In the genomic region with DNA sequence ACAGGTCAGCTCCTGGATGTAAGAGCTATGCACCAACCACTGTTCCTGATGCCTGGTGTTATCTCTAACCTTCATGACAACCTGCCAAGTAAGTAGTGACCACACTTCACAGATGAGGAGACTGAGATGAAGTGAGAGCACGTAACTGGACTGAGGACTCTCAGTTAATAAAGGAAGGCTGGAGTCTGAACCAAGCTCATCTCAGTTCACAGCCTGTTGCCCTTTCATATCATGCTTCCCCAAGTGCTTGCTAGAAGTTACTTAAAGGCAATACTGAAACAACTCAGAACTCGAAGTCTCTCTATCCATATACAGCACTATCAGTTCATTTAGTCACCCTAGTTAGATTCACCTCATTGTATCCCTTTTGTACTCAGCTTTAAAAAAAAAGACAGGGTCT, we compare ENCODE assay signal across 12 cellular contexts.
DNase-seq lines count a peak whose midpoint lies in the region; ATAC-seq, FAIRE-seq and TF ChIP-seq lines count a peak whose summit lies in the region.
"Had no signal": no experiment of that assay in that cellular context is flagged by ENCODE, and none has a peak within 500 bp of the region (broad histone marks: within the 10 kb centered on the region; RNA-seq: fewer than 3 reads in every experiment).

No MANE protein-coding gene starts in this region.

- CTCF ChIA-PET in GM12878 (lab: Yijun Ruan, JAX), result interaction anchor here (0.8 to 5.4 kb wide), 9 partner anchors 8 to 507 kb away, joined by 3 to 55 read pairs (median 4); no protein-coding TSS in a partner anchor

- H3K27me3 ChIP-seq in GM12878 (replicated peaks in 1 of 2; ENCODE audit: control insufficient read depth in 2 of 2, insufficient read depth in 2 of 2, low read length in 1 of 2), result no peaks in the 10 kb centered on the region
- H3K27me3 ChIP-seq in neural progenitor cell, result no peaks in the 10 kb centered on the region
- H3K27me3 ChIP-seq: cardiac muscle cell had no signal

- H3K4me3 Mint-ChIP-seq in endothelial cell (ENCODE audit: unreplicated experiment), result no peak overlapping the region
- H3K4me3 Mint-ChIP-seq in neural progenitor cell, result no peak overlapping the region
- H3K4me3 Mint-ChIP-seq: GM23338; T-helper 2 cell treated with Interferon-gamma antibody and Interleukin-4, amounts not matched to agents 5 μg/mL and 100 μg/mL, for 36 hours had no signal

- no peak for TF ChIP-seq POLR2A in GM12878 (IDR thresholded peaks at IDR 0.05; ENCODE audit: low read depth, low read length)

- DNase-seq in GM12878 (ENCODE audit: low read depth, low spot score), result peak; percentile 40
- DNase-seq in SIG-M5 (lab: John Stamatoyannopoulos, UW), result no peak
- DNase-seq in endothelial cell (ENCODE audit: low spot score), result no peak
- DNase-seq in neural progenitor cell (ENCODE audit: low spot score), result no peak
- DNase-seq in NCI-H1105 treated with DMSO at 0.1 percent for 48 hours (lab: John Stamatoyannopoulos, UW), result no peak
- DNase-seq: NK-92 treated with Interleukin-12 subunit alpha and Interleukin-12 subunit beta, amount 100 ng/mL, for 24 hours had no signal

- H3K36me3 ChIP-seq in GM12878 (ENCODE audit: control insufficient read depth in 2 of 2, insufficient read depth in 2 of 2, low read length in 1 of 2), result peaks cover 7 to 18% of the 10 kb centered on the region in 2 experiments
- H3K36me3 ChIP-seq in neural progenitor cell, result no peaks in the 10 kb centered on the region
- H3K36me3 ChIP-seq: cardiac muscle cell had no signal

- SMC1A ChIA-PET in GM12878 (lab: Charles Lee; ENCODE audit: uncharacterized antibody, unreplicated experiment), result interaction anchor here (0.9 to 5.0 kb wide), 10 partner anchors 9 to 564 kb away, joined by 3 to 51 read pairs (median 5); no protein-coding TSS in a partner anchor

- TSS peak; percentile 21 for BruUV-seq in GM12878 (replicated peaks; lab: Mats Ljungman, UMichigan)

- H3K4me1 Mint-ChIP-seq in endothelial cell (ENCODE audit: unreplicated experiment) (peaks cover 8% of the 10 kb centered on the region), neural progenitor cell (peaks cover 10% of the 10 kb centered on the region)
- H3K4me1 Mint-ChIP-seq: GM23338 had no signal

- H3K36me3 Mint-ChIP-seq in endothelial cell (ENCODE audit: low read depth, unreplicated experiment) (peaks cover 15% of the 10 kb centered on the region), neural progenitor cell (peaks cover 25% of the 10 kb centered on the region)

- no peak for TF ChIP-seq RAD21 in GM12878 (IDR thresholded peaks at IDR 0.05; ENCODE audit: insufficient read depth, low read depth, low read length)

- 6% methylated on average over 2 of the region's 2 CpGs for WGBS in GM12878 (ENCODE audit: insufficient coverage, insufficient replicate concordance, low lambda C conversion rate, missing lambda C conversion rate)

- no peaks in the 10 kb centered on the region for H3K9me3 Mint-ChIP-seq in endothelial cell (ENCODE audit: unreplicated experiment)
- peaks cover 7% of the 10 kb centered on the region for H3K9me3 Mint-ChIP-seq in neural progenitor cell
- H3K9me3 Mint-ChIP-seq: GM23338 had no signal

- in situ Hi-C loops in GM12878 (cut with MboI), result no loop called here

- H3K9ac ChIP-seq in GM12878 (ENCODE audit: control insufficient read depth, insufficient read depth, low read length) (no peak overlapping the region), neural progenitor cell (no peak overlapping the region)

- ATAC-seq in GM18517 (IDR thresholded peaks at IDR 0.05; ENCODE audit: unreplicated experiment) (peak; percentile 57), GM21367 (IDR thresholded peaks at IDR 0.05; ENCODE audit: unreplicated experiment) (peak; percentile 72), HG03045 (IDR thresholded peaks at IDR 0.05; ENCODE audit: unreplicated experiment) (peak; percentile 72), GM12878 (peak; percentile 85)
- ATAC-seq: GM23338 had no signal

- H2AFZ ChIP-seq in GM12878 (ENCODE audit: control insufficient read depth, low read depth, low read length) (no peak overlapping the region), neural progenitor cell (replicated peaks) (no peak overlapping the region)
- H2AFZ ChIP-seq: GM23338 had no signal

- H3K4me3 ChIP-seq in GM12878 (no peak overlapping the region), neural progenitor cell (no peak overlapping the region)
- H3K4me3 ChIP-seq: cardiac muscle cell, GM23338 had no signal

- peak; percentile 91 for FAIRE-seq in GM12878 (lab: Jason Lieb, UNC)

- POLR2A ChIA-PET in GM12878 (lab: Charles Lee), result interaction anchor here (1.7 kb wide), 1 partner anchor 207 kb away, joined by 4 read pairs; no protein-coding TSS in a partner anchor

- no peak for TF ChIP-seq EP300 in GM12878 (IDR thresholded peaks at IDR 0.05; ENCODE audit: borderline replicate concordance in 1 of 2, control insufficient read depth in 1 of 2, low read depth in 2 of 2, low read length in 2 of 2)

- peaks cover 30% of the 10 kb centered on the region for H3K4me1 ChIP-seq in GM12878 (ENCODE audit: control insufficient read depth, insufficient read depth, low read length)
- peaks cover 11% of the 10 kb centered on the region for H3K4me1 ChIP-seq in neural progenitor cell

- H3K27ac Mint-ChIP-seq in endothelial cell (ENCODE audit: unreplicated experiment) (no peak overlapping the region), neural progenitor cell (no peak overlapping the region)
- H3K27ac Mint-ChIP-seq: GM23338 had no signal

- H4K20me1 ChIP-seq in GM12878 (ENCODE audit: control insufficient read depth, insufficient read depth) (no peaks in the 10 kb centered on the region), neural progenitor cell (ENCODE audit: low read depth) (no peaks in the 10 kb centered on the region)

- intact Hi-C loops in GM12878 (cut with micrococcal nuclease; ENCODE audit: unreplicated experiment), result loop anchor here (10.0 kb wide), 1 partner anchor 507 kb away; no protein-coding TSS in a partner anchor

- H3F3A ChIP-seq in neural progenitor cell (ENCODE audit: low read depth), result no peaks in the 10 kb centered on the region

- peak overlapping the region; percentile 31; the same call in 1 of the 2 replicates for H3K4me2 ChIP-seq in GM12878 (ENCODE audit: control insufficient read depth, insufficient read depth)
- no peak overlapping the region for H3K4me2 ChIP-seq in neural progenitor cell
- H3K4me2 ChIP-seq: GM23338 had no signal

- TF ChIP-seq CTCF in GM12878 (IDR thresholded peaks at IDR 0.05 in 2 of 3, conservative IDR thresholded peaks at IDR 0.05 in 1 of 3; ENCODE audit: control insufficient read depth in 2 of 3, extremely low read depth in 1 of 3, insufficient read depth in 1 of 3, low read depth in 3 of 3, low read length in 3 of 3) (no peak), endothelial cell (IDR thresholded peaks at IDR 0.05; ENCODE audit: unreplicated experiment) (no peak), neural progenitor cell (IDR thresholded peaks at IDR 0.05) (no peak)

- peak overlapping the region; percentile 57 for H3K27ac ChIP-seq in GM12878 (ENCODE audit: control insufficient read depth, insufficient read depth)
- H3K27ac ChIP-seq in neural progenitor cell, result no peak overlapping the region

- RAD21 ChIA-PET in GM12878 (lab: Charles Lee; ENCODE audit: unreplicated experiment), result interaction anchor here (0.7 to 6.0 kb wide), 7 partner anchors 8 to 222 kb away, joined by 3 to 40 read pairs (median 6); no protein-coding TSS in a partner anchor

- H3K27me3 Mint-ChIP-seq in endothelial cell (ENCODE audit: unreplicated experiment) (peaks cover 2% of the 10 kb centered on the region), neural progenitor cell (ENCODE audit: insufficient read depth, low read depth) (no peaks in the 10 kb centered on the region)

- peaks cover 1% of the 10 kb centered on the region; the same call in 1 of the 2 replicates for H3K79me2 ChIP-seq in GM12878 (ENCODE audit: control insufficient read depth, insufficient read depth, low read length)
- H3K79me2 ChIP-seq in neural progenitor cell (ENCODE audit: low read depth), result no peaks in the 10 kb centered on the region

- H3K9me3 ChIP-seq in GM12878 (replicated peaks; ENCODE audit: control insufficient read depth, insufficient read depth, low read length) (no peaks in the 10 kb centered on the region), neural progenitor cell (ENCODE audit: low read depth) (no peaks in the 10 kb centered on the region)

TF ChIP-seq in GM12878, 131 proteins besides CTCF, POLR2A, EP300 and RAD21 (continues in another document):
- TF ChIP-seq RFX5 (IDR thresholded peaks at IDR 0.05; ENCODE audit: low read depth, low read length) (no peak), MYC (IDR thresholded peaks at IDR 0.05; ENCODE audit: insufficient read depth, insufficient read length, insufficient replicate concordance, low read length, severe bottlenecking) (no peak), IKZF2 (IDR thresholded peaks at IDR 0.05) (no peak), SREBF2 (IDR thresholded peaks at IDR 0.05; ENCODE audit: low read length) (no peak), EGR1 (IDR thresholded peaks at IDR 0.05; ENCODE audit: borderline replicate concordance in 1 of 2, low read depth in 2 of 2, low read length in 2 of 2) (no peak), RELB (IDR thresholded peaks at IDR 0.05; ENCODE audit: low read depth) (no peak), IRF4 (IDR thresholded peaks at IDR 0.05; ENCODE audit: low read depth, low read length) (no peak), CREB1 (IDR thresholded peaks at IDR 0.05; ENCODE audit: low read depth) (peak; percentile 27; the same call in 1 of the 2 replicates)
